In genomic region chr22:18032455-18033101, GRCh38 we compare ENCODE assay signal across 10 cellular contexts. TPM values are rescaled to one million over a fixed set of nuclear protein-coding genes. Genes with fewer than 3 reads are reported as not detected.
A peak's percentile ranks its signal among the peaks of the same experiment; 100 is the strongest.
DNase-seq lines count a peak whose midpoint lies in the region; ATAC-seq and TF ChIP-seq lines count a peak whose summit lies in the region.
"Had no signal": no experiment of that assay in that cellular context is flagged by ENCODE, and none has a peak within 500 bp of the region (broad histone marks: within the 10 kb centered on the region; RNA-seq: fewer than 3 reads in every experiment).

No MANE protein-coding gene starts in this region.

- H3K27me3 ChIP-seq in heart left ventricle (no peaks in the 10 kb centered on the region), breast epithelium (no peaks in the 10 kb centered on the region)

- intact Hi-C loops in heart left ventricle (cut with DNase I): loop anchor here in 1 of 10 donors (5.0 kb wide), 1 partner anchor 35 kb away; no protein-coding TSS in a partner anchor
- intact Hi-C loops in cardiac septum (cut with DNase I): loop anchor here (5.0 kb wide), 1 partner anchor 35 kb away; no protein-coding TSS in a partner anchor
- intact Hi-C loops in breast epithelium (cut with DNase I; ENCODE audit: low total_unique reads): no loop called here
- intact Hi-C loops in head of caudate nucleus (cut with DNase I): no loop called here

- H3K4me3 Mint-ChIP-seq in activated T-helper 17 cell treated with anti-CD3 and anti-CD28 coated beads, Interleukin-2, amount 50 U/mL, for 72 hours: no peak overlapping the region

- H3K4me1 Mint-ChIP-seq in activated T-helper 17 cell treated with anti-CD3 and anti-CD28 coated beads, Interleukin-2, amount 50 U/mL, for 72 hours: no peaks in the 10 kb centered on the region

- no peaks in the 10 kb centered on the region for H3K9me3 Mint-ChIP-seq in activated T-helper 17 cell treated with anti-CD3 and anti-CD28 coated beads, Interleukin-2, amount 50 U/mL, for 72 hours

- H3K9me3 ChIP-seq in heart left ventricle: no peaks in the 10 kb centered on the region
- no peaks in the 10 kb centered on the region for H3K9me3 ChIP-seq in breast epithelium

- H3K4me1 ChIP-seq in heart left ventricle (peaks cover 0 to 50% (median 16%) of the 10 kb centered on the region in 12 donors), breast epithelium (peaks cover 0 to 8% of the 10 kb centered on the region in 2 donors)

- no peak overlapping the region for H3K4me3 ChIP-seq in heart left ventricle
- no peak overlapping the region for H3K4me3 ChIP-seq in breast epithelium

- no peaks in the 10 kb centered on the region for H3K27me3 Mint-ChIP-seq in activated T-helper 17 cell treated with anti-CD3 and anti-CD28 coated beads, Interleukin-2, amount 50 U/mL, for 72 hours

- H3K36me3 ChIP-seq in heart left ventricle (no peaks in the 10 kb centered on the region), breast epithelium (no peaks in the 10 kb centered on the region)

- peak overlapping the region in 10 of 12 donors; percentile 0 to 67 (median 40) for H3K27ac ChIP-seq in heart left ventricle
- H3K27ac ChIP-seq in breast epithelium: peak overlapping the region; percentile 62 to 79

- TF ChIP-seq CTCF in heart left ventricle (IDR thresholded peaks at IDR 0.05): no peak
- no peak for TF ChIP-seq CTCF in breast epithelium (IDR thresholded peaks at IDR 0.05)

- peak in 2 of 5 donors; percentile 15 to 33 for DNase-seq in heart left ventricle
- no peak for DNase-seq in cardiac septum (ENCODE audit: low spot score)
- DNase-seq in breast epithelium (ENCODE audit: low spot score in 2 of 2): no peak
- DNase-seq in kidney glomerular epithelial cell (lab: John Stamatoyannopoulos, UW): peak; percentile 82
- DNase-seq in occipital lobe (lab: John Stamatoyannopoulos, UW): no peak
- no peak for DNase-seq in stimulated activated CD4-positive, alpha-beta T cell treated with anti-CD3 and anti-CD28 coated beads, Interleukin-4, amount 100 ng/mL, for 4 hours
- DNase-seq in head of caudate nucleus: no peak
- DNase-seq: activated CD4-positive, CD25-positive, alpha-beta regulatory T cell; NCI-H526 had no signal

- H3K36me3 Mint-ChIP-seq in activated T-helper 17 cell treated with anti-CD3 and anti-CD28 coated beads, Interleukin-2, amount 50 U/mL, for 72 hours (ENCODE audit: low read depth): no peaks in the 10 kb centered on the region

- 42 to 69% (median 50%) methylated on average over 6 of the region's 6 CpGs for WGBS in heart left ventricle, 4 donors

- H3K27ac Mint-ChIP-seq in activated T-helper 17 cell treated with anti-CD3 and anti-CD28 coated beads, Interleukin-2, amount 50 U/mL, for 72 hours: no peak overlapping the region

- TF ChIP-seq POLR2A in heart left ventricle (IDR thresholded peaks at IDR 0.05): no peak
- no peak for TF ChIP-seq POLR2A in breast epithelium (IDR thresholded peaks at IDR 0.05)

- peak; percentile 40 to 61 (median 60) for ATAC-seq in heart left ventricle
- no peak for ATAC-seq in activated T-helper 17 cell treated with anti-CD3 and anti-CD28 coated beads, Interleukin-2, amount 50 U/mL, for 72 hours (replicated peaks)

RNA-seq across cellular contexts. Expression of gene MICAL3, which starts 8.2 kb away (rescaled TPM):
- total RNA-seq in heart left ventricle (100 to 1,000 TPM in 5 of 9 donors, 10 to 100 TPM in 4; 41.3 to 125 (median 101) TPM), cardiac septum (126 TPM), breast epithelium (10 to 100 TPM; 19.5 to 42.3 (median 34.8) TPM), occipital lobe (40.9 TPM)
- polyA plus RNA-seq in heart left ventricle: 10 to 100 TPM; 45.1 to 51.6 TPM
- 10 to 100 TPM; 28.7 to 38.5 TPM for total RNA-seq in activated T-helper 17 cell treated with anti-CD3 and anti-CD28 coated beads, Interleukin-2, amount 50 U/mL, for 72 hours

RNA-seq across cellular contexts. Expression of gene PEX26, which starts 45.2 kb away (rescaled TPM):
- total RNA-seq in heart left ventricle (10 to 100 TPM; 15.8 to 27.3 (median 22.0) TPM), cardiac septum (24.9 TPM), breast epithelium (10 to 100 TPM; 18.7 to 22.2 (median 19.2) TPM), occipital lobe (15.6 TPM)
- polyA plus RNA-seq in heart left ventricle: 10 to 100 TPM; 11.7 to 21.9 TPM
- total RNA-seq in activated T-helper 17 cell treated with anti-CD3 and anti-CD28 coated beads, Interleukin-2, amount 50 U/mL, for 72 hours: 10 to 100 TPM; 53.4 to 70.5 TPM
